ENCODE assay signal across 19 cellular contexts in the genomic region with DNA sequence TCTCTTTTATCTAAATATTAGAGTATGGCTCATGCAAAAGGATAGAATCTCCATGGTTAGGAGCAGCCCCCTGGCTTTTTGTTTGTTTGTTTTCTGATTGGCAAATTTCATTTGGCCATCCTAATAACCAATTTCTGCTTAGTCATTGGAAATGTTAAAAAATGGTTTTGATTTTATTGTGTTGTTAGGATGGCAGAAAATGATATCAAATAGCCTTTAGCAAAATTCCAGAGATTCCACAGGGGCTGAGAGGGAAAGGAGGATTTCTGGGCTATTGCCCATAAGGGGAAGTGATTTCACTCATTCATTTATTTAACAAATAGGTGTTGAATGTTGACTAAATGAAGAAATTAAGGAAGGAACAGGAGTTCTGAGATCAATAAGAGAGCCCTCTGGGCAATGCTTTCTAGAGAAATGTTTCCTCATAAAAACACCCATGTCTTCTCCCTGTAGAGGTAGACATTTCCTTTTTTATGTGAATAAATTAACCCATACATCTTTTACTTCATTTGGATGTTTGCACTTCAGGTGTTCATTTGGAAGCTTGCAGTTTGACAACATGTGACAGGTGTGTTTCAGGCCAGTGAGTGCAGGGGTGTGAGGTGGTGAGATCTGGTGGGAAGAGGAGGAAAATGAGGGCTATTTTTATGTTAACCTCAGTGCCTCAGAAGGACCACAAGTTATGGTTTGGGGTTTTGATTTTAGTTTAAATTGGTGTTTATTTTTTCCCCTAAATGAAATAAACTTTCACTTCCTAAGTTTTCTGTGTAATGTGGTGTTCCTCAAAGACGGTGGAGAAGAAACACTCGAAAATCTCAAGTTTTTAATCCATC.
DNase-seq lines count a peak whose midpoint lies in the region; ATAC-seq, FAIRE-seq and TF ChIP-seq lines count a peak whose summit lies in the region.
"Had no signal": no experiment of that assay in that cellular context is flagged by ENCODE, and none has a peak within 500 bp of the region (broad histone marks: within the 10 kb centered on the region; RNA-seq: fewer than 3 reads in every experiment).

No MANE protein-coding gene starts in this region.

- H3K9me3 Mint-ChIP-seq in stimulated activated effector memory CD8-positive, alpha-beta T cell treated with anti-CD3 and anti-CD28 coated beads, Interleukin-12 subunit alpha, Interleukin-12 subunit beta, amount 100 ng/mL, for 72 hours, result no peaks in the 10 kb centered on the region
- H3K9me3 Mint-ChIP-seq: activated CD4-positive, alpha-beta T cell treated with anti-CD3 and anti-CD28 coated beads, Interleukin-2, amount 10 ng/mL, durations not matched to agents 7 days and 5 days; activated naive CD4-positive, alpha-beta T cell treated with anti-CD3 and anti-CD28 coated beads, Interleukin-2, amount 50 U/mL, for 72 hours; CD4-positive, CD25-positive, alpha-beta regulatory T cell had no signal

- H3K9me3 ChIP-seq in HepG2 (ENCODE audit: low read length) (no peaks in the 10 kb centered on the region), right lobe of liver (no peaks in the 10 kb centered on the region), OCI-LY3 (ENCODE audit: insufficient read depth, low read length) (no peaks in the 10 kb centered on the region)
- H3K9me3 ChIP-seq: ovary, thyroid gland had no signal

- intact Hi-C loops in HepG2 (cut with micrococcal nuclease; ENCODE audit: unreplicated experiment) (no loop called here), right lobe of liver (cut with DNase I) (no loop called here)

- H3K4me1 ChIP-seq in HepG2 (ENCODE audit: insufficient read depth, low read length), result no peaks in the 10 kb centered on the region
- no peaks in the 10 kb centered on the region for H3K4me1 ChIP-seq in right lobe of liver
- H3K4me1 ChIP-seq in OCI-LY3 (ENCODE audit: low read length), result peaks cover 10% of the 10 kb centered on the region
- H3K4me1 ChIP-seq: thyroid gland had no signal

- TF ChIP-seq RAD21 in HepG2 (CRISPR knock-in tag; IDR thresholded peaks at IDR 0.05), result no peak

- H3K27ac ChIP-seq in HepG2 (ENCODE audit: extremely low read length, insufficient read depth, low read length) (no peak overlapping the region), right lobe of liver (no peak overlapping the region), OCI-LY3 (ENCODE audit: low read length) (no peak overlapping the region)
- H3K27ac ChIP-seq: ovary, thyroid gland had no signal

- no peak for DNase-seq in HepG2 (ENCODE audit: low spot score)
- no peak for DNase-seq in right lobe of liver
- peak; percentile 13 for DNase-seq in fibroblast of pulmonary artery (ENCODE audit: low read depth)
- no peak for DNase-seq in anterior cingulate cortex (lab: John Stamatoyannopoulos, UW)
- no peak for DNase-seq in stimulated activated effector memory CD8-positive, alpha-beta T cell treated with anti-CD3 and anti-CD28 coated beads, Interleukin-12 subunit alpha, Interleukin-12 subunit beta, amount 100 ng/mL, for 72 hours (ENCODE audit: low spot score in 2 of 2)
- no peak for DNase-seq in NCI-H128 (lab: John Stamatoyannopoulos, UW; ENCODE audit: unreplicated experiment)
- DNase-seq: 8988T; activated CD4-positive, alpha-beta T cell treated with anti-CD3 and anti-CD28 coated beads, Interleukin-2, amount 10 ng/mL, durations not matched to agents 7 days and 5 days; activated T-cell treated with anti-CD3 and anti-CD28 coated beads, Interleukin-2, amount 50 U/mL, for 1 hour; CD4-positive, CD25-positive, alpha-beta regulatory T cell; DND-41; effector CD4-positive, alpha-beta T cell; NCI-H2029; OCI-M1; ovary; thyroid gland had no signal

- H3K4me3 Mint-ChIP-seq in stimulated activated effector memory CD8-positive, alpha-beta T cell treated with anti-CD3 and anti-CD28 coated beads, Interleukin-12 subunit alpha, Interleukin-12 subunit beta, amount 100 ng/mL, for 72 hours, result no peak overlapping the region
- H3K4me3 Mint-ChIP-seq: activated CD4-positive, alpha-beta T cell treated with anti-CD3 and anti-CD28 coated beads, Interleukin-2, amount 10 ng/mL, durations not matched to agents 7 days and 5 days; CD4-positive, CD25-positive, alpha-beta regulatory T cell had no signal

- BruUV-seq in HepG2 (replicated peaks; lab: Mats Ljungman, UMichigan), result no TSS peak

- H3K9ac ChIP-seq in HepG2 (ENCODE audit: insufficient read depth, low read depth, low read length) (no peak overlapping the region), OCI-LY3 (ENCODE audit: low read length) (no peak overlapping the region)

- CTCF ChIA-PET in HepG2 (lab: Yijun Ruan, JAX; ENCODE audit: low intra/inter-chr PET ratio, low total read pairs), result no interaction called here

- no peak for TF ChIP-seq POLR2A in HepG2 (IDR thresholded peaks at IDR 0.05; ENCODE audit: insufficient read depth in 1 of 2, low read depth in 2 of 2, low read length in 2 of 2)
- TF ChIP-seq POLR2A in right lobe of liver (IDR thresholded peaks at IDR 0.05), result no peak

- no peak overlapping the region for H2AFZ ChIP-seq in HepG2 (ENCODE audit: low read length)
- no peak overlapping the region for H2AFZ ChIP-seq in OCI-LY3 (ENCODE audit: low read depth, low read length)

- no peaks in the 10 kb centered on the region for H3K4me1 Mint-ChIP-seq in stimulated activated effector memory CD8-positive, alpha-beta T cell treated with anti-CD3 and anti-CD28 coated beads, Interleukin-12 subunit alpha, Interleukin-12 subunit beta, amount 100 ng/mL, for 72 hours
- H3K4me1 Mint-ChIP-seq: CD4-positive, CD25-positive, alpha-beta regulatory T cell had no signal

- 4% methylated on average over 2 of the region's 2 CpGs for WGBS in HepG2 (ENCODE audit: low lambda C conversion rate)
- WGBS in right lobe of liver (ENCODE audit: insufficient coverage, low coverage, low lambda C conversion rate, missing lambda C conversion rate), result 50% methylated on average over 2 of the region's 2 CpGs

- in situ Hi-C loops in HepG2 (cut with HindIII; ENCODE audit: extremely low pct_ligation_motif_present, low pct_unique_long_range_greater_than_20kb), result no loop called here

- H3K4me2 ChIP-seq in HepG2 (ENCODE audit: low read depth, low read length) (no peak overlapping the region), OCI-LY3 (ENCODE audit: low read length) (no peak overlapping the region)

- ATAC-seq in HepG2 (no peak), right lobe of liver (no peak), GM18873 (IDR thresholded peaks at IDR 0.05; ENCODE audit: low FRiP score, unreplicated experiment) (no peak)
- ATAC-seq in stimulated activated effector memory CD8-positive, alpha-beta T cell treated with anti-CD3 and anti-CD28 coated beads, Interleukin-12 subunit alpha, Interleukin-12 subunit beta, amount 100 ng/mL, for 72 hours, result no peak

- TF ChIP-seq CTCF in HepG2 (CRISPR knock-in tag; IDR thresholded peaks at IDR 0.05) (no peak), right lobe of liver (IDR thresholded peaks at IDR 0.05) (no peak), OCI-LY3 (IDR thresholded peaks at IDR 0.05; ENCODE audit: low read depth, low read length) (peak; percentile 25), fibroblast of pulmonary artery (IDR thresholded peaks at IDR 0.05; ENCODE audit: low read length, missing control alignments) (no peak)

- H3K27me3 ChIP-seq in HepG2 (ENCODE audit: control insufficient read depth in 1 of 2, insufficient read depth in 2 of 2, low read length in 2 of 2), result peaks cover 0 to 23% of the 10 kb centered on the region in 2 experiments; a peak in 3 of 5 replicates
- H3K27me3 ChIP-seq in right lobe of liver, result no peaks in the 10 kb centered on the region
- H3K27me3 ChIP-seq in OCI-LY3 (ENCODE audit: low read depth, low read length), result peaks cover 25% of the 10 kb centered on the region
- H3K27me3 ChIP-seq: ovary, thyroid gland had no signal

- H3K36me3 Mint-ChIP-seq in stimulated activated effector memory CD8-positive, alpha-beta T cell treated with anti-CD3 and anti-CD28 coated beads, Interleukin-12 subunit alpha, Interleukin-12 subunit beta, amount 100 ng/mL, for 72 hours, result no peaks in the 10 kb centered on the region
- H3K36me3 Mint-ChIP-seq: activated naive CD4-positive, alpha-beta T cell treated with anti-CD3 and anti-CD28 coated beads, Interleukin-2, amount 50 U/mL, for 72 hours; CD4-positive, CD25-positive, alpha-beta regulatory T cell had no signal

- no peaks in the 10 kb centered on the region for H3K36me3 ChIP-seq in HepG2 (replicated peaks in 1 of 2; ENCODE audit: control insufficient read depth in 1 of 2, insufficient read depth in 2 of 2, low read length in 2 of 2)
- no peaks in the 10 kb centered on the region for H3K36me3 ChIP-seq in right lobe of liver
- H3K36me3 ChIP-seq in OCI-LY3 (replicated peaks; ENCODE audit: low read depth, low read length), result no peaks in the 10 kb centered on the region
- H3K36me3 ChIP-seq: ovary, thyroid gland had no signal

- H3K4me3 ChIP-seq in HepG2 (replicated peaks in 1 of 3; ENCODE audit: insufficient read depth in 1 of 3, low read depth in 2 of 3, low read length in 3 of 3) (no peak overlapping the region), right lobe of liver (no peak overlapping the region), OCI-LY3 (ENCODE audit: low read length) (no peak overlapping the region), fibroblast of pulmonary artery (replicated peaks; ENCODE audit: low read depth, low read length) (no peak overlapping the region)
- H3K4me3 ChIP-seq: ovary, thyroid gland had no signal

- no peak overlapping the region for H3K27ac Mint-ChIP-seq in stimulated activated effector memory CD8-positive, alpha-beta T cell treated with anti-CD3 and anti-CD28 coated beads, Interleukin-12 subunit alpha, Interleukin-12 subunit beta, amount 100 ng/mL, for 72 hours
- H3K27ac Mint-ChIP-seq: activated CD4-positive, alpha-beta T cell treated with anti-CD3 and anti-CD28 coated beads, Interleukin-2, amount 10 ng/mL, durations not matched to agents 7 days and 5 days; activated naive CD4-positive, alpha-beta T cell treated with anti-CD3 and anti-CD28 coated beads, Interleukin-2, amount 50 U/mL, for 72 hours; CD4-positive, CD25-positive, alpha-beta regulatory T cell had no signal

- H3K79me2 ChIP-seq in HepG2 (ENCODE audit: insufficient read depth, low read length), result no peaks in the 10 kb centered on the region
- H3K79me2 ChIP-seq in OCI-LY3 (ENCODE audit: low read length), result no peaks in the 10 kb centered on the region

- POLR2A ChIA-PET in HepG2 (lab: Yijun Ruan, JAX), result no interaction called here

- H4K20me1 ChIP-seq in HepG2 (ENCODE audit: insufficient read depth, low read length) (no peaks in the 10 kb centered on the region), OCI-LY3 (ENCODE audit: insufficient read depth, low read length) (no peaks in the 10 kb centered on the region)

- no peak for TF ChIP-seq EP300 in HepG2 (IDR thresholded peaks at IDR 0.05; ENCODE audit: low read depth in 2 of 2, low read length in 2 of 2)
- no peak for TF ChIP-seq EP300 in HepG2 (CRISPR knock-in tag; IDR thresholded peaks at IDR 0.05; ENCODE audit: borderline replicate concordance)

- FAIRE-seq in HepG2 (lab: Jason Lieb, UNC), result no peak

TF ChIP-seq in HepG2, 621 proteins besides CTCF, POLR2A, EP300 and RAD21 (continues in another document):
- peak; percentile 67; the same call in 1 of the 2 replicates for TF ChIP-seq NFE2L2 (IDR thresholded peaks at IDR 0.05; ENCODE audit: low read length)
